19 cellular contexts compared by ENCODE assay signal in genomic region chr2:173762864-173763263, GRCh38.
"Had no signal": no experiment of that assay in that cellular context is flagged by ENCODE, and none has a peak within 500 bp of the region (broad histone marks: within the 10 kb centered on the region; RNA-seq: fewer than 3 reads in every experiment).

No MANE protein-coding gene starts in this region.

- H3K4me1 Mint-ChIP-seq: naive thymus-derived CD4-positive, alpha-beta T cell; stimulated activated naive CD8-positive, alpha-beta T cell treated with anti-CD3 and anti-CD28 coated beads, Interleukin-15, amount 100 ng/mL, for 72 hours had no signal

- H3K27ac Mint-ChIP-seq: naive thymus-derived CD4-positive, alpha-beta T cell; natural killer cell treated with Interleukin-12 subunit alpha and Interleukin-12 subunit beta and Interleukin-15 and Interleukin-18, amount 100 ng/mL, for 72 hours; type B pancreatic cell had no signal

- H3K4me3 Mint-ChIP-seq: naive thymus-derived CD4-positive, alpha-beta T cell; natural killer cell treated with Interleukin-12 subunit alpha and Interleukin-12 subunit beta and Interleukin-15 and Interleukin-18, amount 100 ng/mL, for 72 hours; stimulated activated naive CD8-positive, alpha-beta T cell treated with anti-CD3 and anti-CD28 coated beads, Interleukin-15, amount 100 ng/mL, for 72 hours; type B pancreatic cell had no signal

- DNase-seq: left ventricle myocardium inferior; midbrain; mucosa of descending colon; naive thymus-derived CD4-positive, alpha-beta T cell; ovary; posterior cingulate gyrus; retina; right cardiac atrium; stimulated activated CD4-positive, alpha-beta T cell treated with anti-CD3 and anti-CD28 coated beads, Interleukin-12 subunit alpha, Interleukin-12 subunit beta, amount 100 ng/mL, for 4 hours; stimulated activated CD4-positive, alpha-beta T cell treated with anti-CD3 and anti-CD28 coated beads, Interleukin-15, amount 100 ng/mL, for 24 hours; stimulated activated CD4-positive, alpha-beta T cell treated with anti-CD3 and anti-CD28 coated beads, Interleukin-2, amount 100 ng/mL, for 24 hours; stimulated activated CD4-positive, alpha-beta T cell treated with anti-CD3 and anti-CD28 coated beads, Interleukin-4, amount 100 ng/mL, for 1 hour; stimulated activated naive CD4-positive, alpha-beta T cell treated with Interleukin-2 at 50 U/mL for 16 hours; stimulated activated naive CD8-positive, alpha-beta T cell treated with anti-CD3 and anti-CD28 coated beads, Interleukin-15, amount 100 ng/mL, for 72 hours; substantia nigra; uterus had no signal

- H3K9me3 Mint-ChIP-seq: naive thymus-derived CD4-positive, alpha-beta T cell; natural killer cell treated with Interleukin-12 subunit alpha and Interleukin-12 subunit beta and Interleukin-15 and Interleukin-18, amount 100 ng/mL, for 72 hours; stimulated activated naive CD8-positive, alpha-beta T cell treated with anti-CD3 and anti-CD28 coated beads, Interleukin-15, amount 100 ng/mL, for 72 hours; type B pancreatic cell had no signal

- ATAC-seq: mucosa of descending colon; naive thymus-derived CD4-positive, alpha-beta T cell; right cardiac atrium; sciatic nerve; stimulated activated naive CD8-positive, alpha-beta T cell treated with anti-CD3 and anti-CD28 coated beads, Interleukin-15, amount 100 ng/mL, for 72 hours had no signal

- H3K36me3 Mint-ChIP-seq: naive thymus-derived CD4-positive, alpha-beta T cell; natural killer cell treated with Interleukin-12 subunit alpha and Interleukin-12 subunit beta and Interleukin-15 and Interleukin-18, amount 100 ng/mL, for 72 hours; type B pancreatic cell had no signal

- H3K27me3 Mint-ChIP-seq: type B pancreatic cell had no signal
